34 cellular contexts compared by ENCODE assay signal in genomic region chr14:27958757-27959156, GRCh38.
"Had no signal": no experiment of that assay in that cellular context is flagged by ENCODE, and none has a peak within 500 bp of the region (broad histone marks: within the 10 kb centered on the region; RNA-seq: fewer than 3 reads in every experiment).

No MANE protein-coding gene starts in this region.

- H3K36me3 ChIP-seq: adrenal gland, ascending aorta, brain microvascular endothelial cell, breast epithelium, cardiac muscle cell had no signal

- H3K9me3 ChIP-seq: adrenal gland, ascending aorta, body of pancreas had no signal

- H3K4me3 ChIP-seq: adrenal gland, ascending aorta, body of pancreas, breast epithelium, cardiac muscle cell had no signal

- H3K4me1 ChIP-seq: adrenal gland, ascending aorta, body of pancreas, breast epithelium had no signal

- FAIRE-seq: astrocyte, bronchial epithelial cell had no signal

- ATAC-seq: activated naive CD4-positive, alpha-beta T cell treated with anti-CD3 and anti-CD28 coated beads, Interleukin-2, amount 50 U/mL, for 72 hours; activated naive CD8-positive, alpha-beta T cell treated with anti-CD3 and anti-CD28 coated beads, Interleukin-2, amount 50 U/mL, for 24 hours; activated T-cell treated with anti-CD3 and anti-CD28 coated beads, Interleukin-2, amount 50 U/mL, for 4 hours; activated T-cell treated with anti-CD3 and anti-CD28 coated beads, Interleukin-2, amount 50 U/mL, for 72 hours; activated T-helper 17 cell treated with anti-CD3 and anti-CD28 coated beads, Interleukin-2, amount 50 U/mL, for 72 hours; body of pancreas had no signal

- H3K27me3 ChIP-seq: adrenal gland, ascending aorta, body of pancreas, brain microvascular endothelial cell, breast epithelium, cardiac muscle cell had no signal

- DNase-seq: activated effector memory CD4-positive, alpha-beta T cell treated with anti-CD3 and anti-CD28 coated beads, Interleukin-2, amount 50 U/mL, for 16 hours; activated effector memory CD4-positive, alpha-beta T cell treated with Interleukin-2 at 50 U/mL for 16 hours; activated gamma-delta T cell; activated gamma-delta T cell treated with Interleukin-2 at 50 U/mL for 16 hours; activated naive CD4-positive, alpha-beta T cell; activated naive CD4-positive, alpha-beta T cell treated with anti-CD3 and anti-CD28 coated beads for 36 hours; activated naive CD4-positive, alpha-beta T cell treated with anti-CD3 and anti-CD28 coated beads, Interleukin-2, amount 10 ng/mL, durations not matched to agents 7 days and 5 days; activated naive CD4-positive, alpha-beta T cell treated with anti-CD3 and anti-CD28 coated beads, Interleukin-2, amount 50 U/mL, for 16 hours; activated naive CD4-positive, alpha-beta T cell treated with Interleukin-2 at 50 U/mL for 16 hours; activated naive CD8-positive, alpha-beta T cell treated with anti-CD3 and anti-CD28 coated beads for 36 hours; activated naive CD8-positive, alpha-beta T cell treated with anti-CD3 and anti-CD28 coated beads, Interleukin-2, amount 10 ng/mL, durations not matched to agents 7 days and 5 days; activated naive CD8-positive, alpha-beta T cell treated with anti-CD3 and anti-CD28 coated beads, Interleukin-2, amount 50 U/mL, for 24 hours; activated T-cell treated with anti-CD3 and anti-CD28 coated beads, Interleukin-2, amount 50 U/mL, for 1 hour; activated T-cell treated with anti-CD3 and anti-CD28 coated beads, Interleukin-2, amount 50 U/mL, for 24 hours; activated T-cell treated with anti-CD3 and anti-CD28 coated beads, Interleukin-2, amount 50 U/mL, for 4 hours; activated T-cell treated with anti-CD3 and anti-CD28 coated beads, Interleukin-2, amount 50 U/mL, for 48 hours; activated T-cell treated with anti-CD3 and anti-CD28 coated beads, Interleukin-2, amount 50 U/mL, for 72 hours; adrenal gland; amniotic stem cell; amygdala; anterior cingulate cortex; aorta; body of pancreas; brain microvascular endothelial cell; caudate nucleus; central memory CD4-positive, alpha-beta T cell; cerebellar nuclear complex had no signal

- H3K27ac ChIP-seq: adrenal gland, ascending aorta, body of pancreas, brain microvascular endothelial cell, breast epithelium, cardiac muscle cell had no signal
